ENCODE assay signal across 10 cellular contexts in genomic region chr1:184242507-184242943, GRCh38.
DNase-seq lines count a peak whose midpoint lies in the region; FAIRE-seq and TF ChIP-seq lines count a peak whose summit lies in the region.
"Had no signal": no experiment of that assay in that cellular context is flagged by ENCODE, and none has a peak within 500 bp of the region (broad histone marks: within the 10 kb centered on the region; RNA-seq: fewer than 3 reads in every experiment).

No MANE protein-coding gene starts in this region.

- H3K27ac ChIP-seq in MM.1S (ENCODE audit: low read length) (no peak overlapping the region), H1 (ENCODE audit: low read depth, low read length) (no peak overlapping the region)

- H3K9ac ChIP-seq in MM.1S (ENCODE audit: low read length) (no peak overlapping the region), H1 (replicated peaks in 1 of 4; ENCODE audit: extremely low read depth in 1 of 4, low read depth in 3 of 4, low read length in 3 of 4) (no peak overlapping the region)

- no peaks in the 10 kb centered on the region for H3K36me3 Mint-ChIP-seq in mesothelial cell of epicardium

- no peaks in the 10 kb centered on the region for H3K9me2 ChIP-seq in MM.1S (replicated peaks; ENCODE audit: insufficient read depth, low read length)

- H3K79me1 ChIP-seq in H1 (ENCODE audit: low read depth, low read length): no peaks in the 10 kb centered on the region

- no peaks in the 10 kb centered on the region for H3K4me1 ChIP-seq in MM.1S (ENCODE audit: low read length)
- H3K4me1 ChIP-seq in H1 (replicated peaks in 1 of 4; ENCODE audit: control insufficient read depth in 3 of 4, insufficient read depth in 4 of 4, low read length in 3 of 4): no peaks in the 10 kb centered on the region

- H4K91ac ChIP-seq in H1 (replicated peaks; ENCODE audit: insufficient read length, low read length): no peak overlapping the region

- H3K27me3 Mint-ChIP-seq in mesothelial cell of epicardium (ENCODE audit: low read depth): peaks cover 3% of the 10 kb centered on the region

- CTCF ChIA-PET in H1 (lab: Charles Lee; ENCODE audit: partially characterized antibody): interaction anchor here (0.7 to 2.1 kb wide), 21 partner anchors 9 to 453 kb away, joined by 3 to 12 read pairs (median 4); no protein-coding TSS in a partner anchor

- H2BK5ac ChIP-seq in H1 (ENCODE audit: low read depth, low read length): no peak overlapping the region

- peak overlapping the region; percentile 23 for H3K27ac Mint-ChIP-seq in mesothelial cell of epicardium

- no peak overlapping the region for H3K4ac ChIP-seq in H1 (replicated peaks; ENCODE audit: insufficient read length, low read depth, low read length)

- H3K23ac ChIP-seq in H1 (ENCODE audit: insufficient read length): no peak overlapping the region

- DNase-seq in DMS153 (lab: John Stamatoyannopoulos, UW) (peak; percentile 20), MM.1S (peak; percentile 44), H1 (ENCODE audit: low read depth in 1 of 2, low spot score in 2 of 2) (no peak), mesothelial cell of epicardium (ENCODE audit: low spot score in 2 of 2, unreplicated experiment in 2 of 2) (no peak), NOMO-1 (lab: John Stamatoyannopoulos, UW; ENCODE audit: unreplicated experiment in 2 of 2) (no peak), DMS114 treated with DMSO at 0.1 percent for 48 hours (lab: John Stamatoyannopoulos, UW; ENCODE audit: unreplicated experiment) (no peak), ecto neural progenitor cell (ENCODE audit: low spot score) (no peak)
- DNase-seq in stimulated activated CD8-positive, alpha-beta memory T cell treated with anti-CD3 and anti-CD28 coated beads, Interleukin-4, amount 100 ng/mL, for 48 hours: no peak
- DNase-seq: cerebellar nuclear complex had no signal

- no peak overlapping the region for H4K8ac ChIP-seq in H1 (ENCODE audit: extremely low read depth, insufficient read depth, low read length)

- H2AK5ac ChIP-seq in H1 (ENCODE audit: low read depth, low read length): no peak overlapping the region

- H3K56ac ChIP-seq in H1 (replicated peaks; ENCODE audit: insufficient read length, low read depth, low read length): no peak overlapping the region

- FAIRE-seq in H1 (lab: Jason Lieb, UNC): no peak
- FAIRE-seq: TTC549 had no signal

- H3K4me3 ChIP-seq in MM.1S (ENCODE audit: low read length) (no peak overlapping the region), H1 (ENCODE audit: extremely low read depth in 1 of 4, insufficient read depth in 2 of 4, low read depth in 3 of 4, low read length in 4 of 4) (no peak overlapping the region)

- TF ChIP-seq RAD21 in H1 (IDR thresholded peaks at IDR 0.05 in 1 of 2, conservative IDR thresholded peaks at IDR 0.05 in 1 of 2; ENCODE audit: low read depth in 2 of 2, low read length in 2 of 2): peak; percentile 85 to 87

- peaks cover 4% of the 10 kb centered on the region for H3K9me3 Mint-ChIP-seq in mesothelial cell of epicardium

- POLR2A ChIA-PET in H1 (lab: Charles Lee; ENCODE audit: partially characterized antibody): no interaction called here

- no peak overlapping the region for H3K4me3 Mint-ChIP-seq in mesothelial cell of epicardium

- H2AFZ ChIP-seq in MM.1S (ENCODE audit: low read length) (no peak overlapping the region), H1 (ENCODE audit: low read length) (no peak overlapping the region)

- no peaks in the 10 kb centered on the region for H3K36me3 ChIP-seq in MM.1S (replicated peaks; ENCODE audit: insufficient read depth, low read length)
- H3K36me3 ChIP-seq in H1 (ENCODE audit: control insufficient read depth in 2 of 4, insufficient read depth in 4 of 4, low read length in 3 of 4): no peaks in the 10 kb centered on the region

- no peak overlapping the region for H2BK15ac ChIP-seq in H1 (ENCODE audit: low read length)

- H2BK12ac ChIP-seq in H1 (ENCODE audit: low read depth, low read length): no peak overlapping the region

- no peak overlapping the region for H3K14ac ChIP-seq in H1 (ENCODE audit: insufficient read length)

- H3K4me1 Mint-ChIP-seq in mesothelial cell of epicardium: peaks cover 7% of the 10 kb centered on the region

- no peaks in the 10 kb centered on the region for H3F3A ChIP-seq in MM.1S (ENCODE audit: insufficient read depth, low read length)

- H3K27me3 ChIP-seq in MM.1S (replicated peaks; ENCODE audit: insufficient read depth, low read length): no peaks in the 10 kb centered on the region
- no peaks in the 10 kb centered on the region for H3K27me3 ChIP-seq in H1 (replicated peaks in 1 of 4; ENCODE audit: control insufficient read depth in 3 of 4, extremely low read depth in 1 of 4, insufficient read depth in 3 of 4, low read length in 3 of 4)

- 85% methylated on average over 2 of the region's 2 CpGs; no CpG with 5 or more reads in 1 of the 2 experiments for WGBS in H1 (ENCODE audit: extremely low coverage in 1 of 2, insufficient coverage in 1 of 2, insufficient read length in 1 of 2, insufficient replicate concordance in 2 of 2, low coverage in 1 of 2, low lambda C conversion rate in 2 of 2, missing lambda C conversion rate in 1 of 2), 2 experiments

- H3K9me3 ChIP-seq in MM.1S (replicated peaks; ENCODE audit: insufficient read depth, low read length): no peaks in the 10 kb centered on the region
- no peaks in the 10 kb centered on the region for H3K9me3 ChIP-seq in H1 (ENCODE audit: insufficient read depth in 2 of 2, low read depth in 1 of 2, low read length in 1 of 2)

- no peak overlapping the region for H2BK120ac ChIP-seq in H1 (replicated peaks; ENCODE audit: low read depth, low read length)

- no peak overlapping the region for H4K5ac ChIP-seq in H1 (ENCODE audit: insufficient read length, low read depth, low read length)

- TF ChIP-seq POLR2A in H1 (IDR thresholded peaks at IDR 0.05; ENCODE audit: control extremely low read depth in 1 of 2, low read depth in 2 of 2, low read length in 2 of 2): no peak

- H3K23me2 ChIP-seq in H1 (ENCODE audit: low read depth, low read length): no peaks in the 10 kb centered on the region; the same call in 1 of the 2 replicates

- no peak overlapping the region for H3K18ac ChIP-seq in H1 (ENCODE audit: extremely low read depth, low read length)

- TF ChIP-seq CTCF in MM.1S (IDR thresholded peaks at IDR 0.05; ENCODE audit: low read length) (peak; percentile 50), H1 (IDR thresholded peaks at IDR 0.05; ENCODE audit: control extremely low read depth in 1 of 3, insufficient read depth in 1 of 3, low read depth in 1 of 3, low read length in 3 of 3) (peak in 2 of 3 experiments; percentile 51 to 55; a peak in 3 of 4 replicates), mesothelial cell of epicardium (IDR thresholded peaks at IDR 0.05; ENCODE audit: unreplicated experiment) (no peak)

- H4K20me1 ChIP-seq in MM.1S (ENCODE audit: insufficient read depth, low read length): no peaks in the 10 kb centered on the region
- no peaks in the 10 kb centered on the region for H4K20me1 ChIP-seq in H1 (replicated peaks in 1 of 2; ENCODE audit: control insufficient read depth in 1 of 2, insufficient read depth in 2 of 2, low read length in 2 of 2)

- no peak for TF ChIP-seq EP300 in H1 (IDR thresholded peaks at IDR 0.05; ENCODE audit: borderline replicate concordance in 1 of 2, low read depth in 2 of 2, low read length in 2 of 2)

- H3K79me2 ChIP-seq in MM.1S (ENCODE audit: low read length): no peaks in the 10 kb centered on the region
- no peaks in the 10 kb centered on the region for H3K79me2 ChIP-seq in H1 (ENCODE audit: control insufficient read depth in 1 of 2, insufficient read depth in 2 of 2, low read length in 2 of 2)

- H2BK20ac ChIP-seq in H1 (ENCODE audit: low read length): no peak overlapping the region

- H3K4me2 ChIP-seq in MM.1S (ENCODE audit: low read depth, low read length) (no peak overlapping the region), H1 (ENCODE audit: insufficient read depth in 1 of 2, low read depth in 2 of 2, low read length in 2 of 2) (no peak overlapping the region)

TF ChIP-seq in H1, 55 proteins besides CTCF, POLR2A, EP300 and RAD21 (continues in another document):
- TF ChIP-seq TBP (IDR thresholded peaks at IDR 0.05; ENCODE audit: low read depth, low read length) (no peak), SAP30 (IDR thresholded peaks at IDR 0.05; ENCODE audit: insufficient read depth, insufficient replicate concordance, low read length) (no peak), SP1 (IDR thresholded peaks at IDR 0.05; ENCODE audit: low read depth, low read length) (no peak), GTF2F1 (IDR thresholded peaks at IDR 0.05; ENCODE audit: borderline replicate concordance, low read depth, low read length) (no peak), KDM4A (IDR thresholded peaks at IDR 0.05; ENCODE audit: low read depth, low read length, severe bottlenecking) (no peak), ATF2 (IDR thresholded peaks at IDR 0.05; ENCODE audit: low read length) (no peak), NRF1 (IDR thresholded peaks at IDR 0.05; ENCODE audit: low read depth, low read length) (no peak), FOSL1 (IDR thresholded peaks at IDR 0.05; ENCODE audit: insufficient read depth, low read depth, low read length) (no peak), POU5F1 (IDR thresholded peaks at IDR 0.05; ENCODE audit: low read depth, low read length) (no peak), GABPA (IDR thresholded peaks at IDR 0.05; ENCODE audit: borderline replicate concordance, insufficient read depth, low read length) (no peak), BRCA1 (IDR thresholded peaks at IDR 0.05; ENCODE audit: low read depth, low read length) (no peak), PHF8 (conservative IDR thresholded peaks at IDR 0.05; ENCODE audit: low read depth, low read length) (no peak), SIX5 (IDR thresholded peaks at IDR 0.05; ENCODE audit: low read depth, low read length) (no peak), RFX5 (IDR thresholded peaks at IDR 0.05; ENCODE audit: borderline replicate concordance, low read depth, low read length) (no peak), TCF12 (IDR thresholded peaks at IDR 0.05; ENCODE audit: low read depth, low read length) (no peak), CTBP2 (IDR thresholded peaks at IDR 0.05; ENCODE audit: borderline replicate concordance, insufficient read depth, insufficient read length, low read length) (no peak)

Comparison
In these comparisons a context has a peak if more than half of its experiments do, and no peak if none do; other contexts are left out.
1. DNase-seq: peak in DMS153 (single experiment) and MM.1S (single experiment); none in H1 (0 of 2), mesothelial cell of epicardium (0 of 2), NOMO-1 (0 of 2), DMS114 treated with DMSO at 0.1 percent for 48 hours (single experiment), stimulated activated CD8-positive, alpha-beta memory T cell treated with anti-CD3 and anti-CD28 coated beads, Interleukin-4, amount 100 ng/mL, for 48 hours (single experiment) and ecto neural progenitor cell (single experiment).